Comparison of ENCODE assay signal across 8 cellular contexts in genomic region chr19:30664358-30665058, GRCh38.
DNase-seq lines count a peak whose midpoint lies in the region; ATAC-seq and TF ChIP-seq lines count a peak whose summit lies in the region.

No MANE protein-coding gene starts in this region.

- H3K9me2 ChIP-seq in GM23338 (ENCODE audit: insufficient read depth) (no peaks in the 10 kb centered on the region), PC-9 (ENCODE audit: insufficient read depth) (no peaks in the 10 kb centered on the region)

- CTCF ChIA-PET in PC-9 (lab: Charles Lee), result no interaction called here

- H3F3A ChIP-seq in GM23338 (replicated peaks; ENCODE audit: low read depth) (no peaks in the 10 kb centered on the region), PC-9 (ENCODE audit: insufficient read depth, low read depth) (no peaks in the 10 kb centered on the region)

- H3K4me3 Mint-ChIP-seq in GM23338, result no peak overlapping the region

- DNase-seq in GM23338 (ENCODE audit: low spot score) (peak; percentile 83), RWPE2 (ENCODE audit: low spot score) (no peak), foreskin fibroblast (peak; percentile 15 to 36), prostate gland (ENCODE audit: low spot score) (peak; percentile 33), PC-9 (no peak)

- POLR2A ChIA-PET in PC-9 (lab: Charles Lee; ENCODE audit: unreplicated experiment), result no interaction called here

- no peak overlapping the region for H2AFZ ChIP-seq in GM23338
- H2AFZ ChIP-seq in PC-9, result no peak overlapping the region

- no peaks in the 10 kb centered on the region for H3K9me3 Mint-ChIP-seq in GM23338

- intact Hi-C loops in prostate gland (cut with DNase I) (no loop called here), PC-9 (cut with micrococcal nuclease; ENCODE audit: unreplicated experiment) (loop anchor here (5.0 to 10.0 kb wide), 3 partner anchors 930 to 1908 kb away; no protein-coding TSS in a partner anchor)

- H3K36me3 ChIP-seq in GM23338 (ENCODE audit: insufficient read depth), result no peaks in the 10 kb centered on the region
- H3K36me3 ChIP-seq in RWPE2 (ENCODE audit: low read depth), result no peaks in the 10 kb centered on the region
- H3K36me3 ChIP-seq in prostate gland, result no peaks in the 10 kb centered on the region
- no peaks in the 10 kb centered on the region for H3K36me3 ChIP-seq in PC-9 (ENCODE audit: low read depth)

- no peaks in the 10 kb centered on the region; the same call in 1 of the 2 replicates for H4K20me1 ChIP-seq in GM23338 (replicated peaks; ENCODE audit: insufficient read depth)
- H4K20me1 ChIP-seq in PC-9 (ENCODE audit: insufficient read depth), result no peaks in the 10 kb centered on the region; the same call in 1 of the 2 replicates

- no peaks in the 10 kb centered on the region for H3K27me3 ChIP-seq in GM23338 (ENCODE audit: insufficient read depth)
- H3K27me3 ChIP-seq in RWPE2 (ENCODE audit: insufficient read depth, poor library complexity, severe bottlenecking), result peaks cover 9% of the 10 kb centered on the region
- H3K27me3 ChIP-seq in prostate gland (replicated peaks; ENCODE audit: insufficient read depth), result no peaks in the 10 kb centered on the region
- peaks cover 47% of the 10 kb centered on the region for H3K27me3 ChIP-seq in PC-9 (ENCODE audit: insufficient read depth, low read depth)

- H3K4me3 ChIP-seq in GM23338, result no peak overlapping the region
- H3K4me3 ChIP-seq in RWPE2 (ENCODE audit: severe bottlenecking), result no peak overlapping the region
- no peak overlapping the region for H3K4me3 ChIP-seq in foreskin fibroblast (ENCODE audit: low read depth in 1 of 2, low read length in 2 of 2)
- H3K4me3 ChIP-seq in prostate gland, result no peak overlapping the region
- H3K4me3 ChIP-seq in PC-9, result no peak overlapping the region

- H3K27ac ChIP-seq in GM23338 (ENCODE audit: low read depth) (no peak overlapping the region), RWPE2 (ENCODE audit: poor library complexity, severe bottlenecking) (no peak overlapping the region), prostate gland (peak overlapping the region in 1 of 2 donors; percentile 5), PC-9 (no peak overlapping the region)

- peaks cover 28% of the 10 kb centered on the region for H3K4me1 Mint-ChIP-seq in GM23338

- no TSS peak for BruUV-seq in PC-9 (replicated peaks; lab: Mats Ljungman, UMichigan)

- no peak for TF ChIP-seq POLR2A in prostate gland (IDR thresholded peaks at IDR 0.05)

- H3K9me3 ChIP-seq in RWPE2 (ENCODE audit: severe bottlenecking), result no peaks in the 10 kb centered on the region
- no peaks in the 10 kb centered on the region for H3K9me3 ChIP-seq in prostate gland
- H3K9me3 ChIP-seq in PC-9 (ENCODE audit: insufficient read depth, low read depth), result no peaks in the 10 kb centered on the region

- peak; percentile 40 for ATAC-seq in GM23338
- peak; percentile 29; the same call in 1 of the 3 replicates for ATAC-seq in RWPE2 (ENCODE audit: low read depth)
- ATAC-seq in HG02763 (IDR thresholded peaks at IDR 0.05; ENCODE audit: unreplicated experiment), result no peak
- no peak for ATAC-seq in GM19351 (IDR thresholded peaks at IDR 0.05; ENCODE audit: unreplicated experiment)
- ATAC-seq in GM18520 (IDR thresholded peaks at IDR 0.05; ENCODE audit: unreplicated experiment), result no peak

- peak; percentile 51 to 75 for TF ChIP-seq CTCF in GM23338 (conservative IDR thresholded peaks at IDR 0.05; ENCODE audit: low read depth in 2 of 2)
- TF ChIP-seq CTCF in RWPE2 (IDR thresholded peaks at IDR 0.05; ENCODE audit: poor library complexity, severe bottlenecking), result peak; percentile 13
- peak; percentile 28 for TF ChIP-seq CTCF in foreskin fibroblast (IDR thresholded peaks at IDR 0.05; ENCODE audit: low read depth, low read length)
- TF ChIP-seq CTCF in prostate gland (IDR thresholded peaks at IDR 0.05), result peak in 2 of 4 experiments; percentile 14 to 18
- TF ChIP-seq CTCF in PC-9 (conservative IDR thresholded peaks at IDR 0.05), result no peak; the same call in none of the 2 replicates

- H3K36me3 Mint-ChIP-seq in GM23338 (ENCODE audit: low read depth), result no peaks in the 10 kb centered on the region

- H3K27ac Mint-ChIP-seq in GM23338, result no peak overlapping the region

- H3K79me2 ChIP-seq in GM23338 (replicated peaks; ENCODE audit: insufficient read depth) (no peaks in the 10 kb centered on the region), PC-9 (ENCODE audit: low read depth) (no peaks in the 10 kb centered on the region)

- H3K4me2 ChIP-seq in GM23338, result no peak overlapping the region
- no peak overlapping the region for H3K4me2 ChIP-seq in PC-9

- 37% methylated on average over 11 of the region's 11 CpGs for WGBS in prostate gland

- peaks cover 7% of the 10 kb centered on the region for H3K27me3 Mint-ChIP-seq in GM23338 (ENCODE audit: insufficient read depth, low read depth, poor library complexity)

- H3K4me1 ChIP-seq in GM23338 (ENCODE audit: insufficient read depth), result peaks cover 22% of the 10 kb centered on the region
- H3K4me1 ChIP-seq in RWPE2 (ENCODE audit: insufficient read depth, poor library complexity, severe bottlenecking), result no peaks in the 10 kb centered on the region
- H3K4me1 ChIP-seq in prostate gland (replicated peaks), result no peaks in the 10 kb centered on the region
- no peaks in the 10 kb centered on the region for H3K4me1 ChIP-seq in PC-9 (replicated peaks; ENCODE audit: insufficient read depth)

TF ChIP-seq in GM23338, 12 proteins besides CTCF, POLR2A, EP300 and RAD21 (continues in another document):
- no peak for TF ChIP-seq ZNF462 (CRISPR knock-in tag; IDR thresholded peaks at IDR 0.05)

Comparison
In these comparisons a context has a peak if more than half of its experiments do, and no peak if none do; other contexts are left out.
1. ATAC-seq: peak in GM23338 (single experiment) and RWPE2 (single experiment); none in HG02763 (single experiment), GM19351 (single experiment) and GM18520 (single experiment).
2. DNase-seq: peak in GM23338 (single experiment), foreskin fibroblast (2 of 2) and prostate gland (single experiment); none in RWPE2 (single experiment) and PC-9 (0 of 2).